Comparison of ENCODE assay signal across 13 cellular contexts in the genomic region with DNA sequence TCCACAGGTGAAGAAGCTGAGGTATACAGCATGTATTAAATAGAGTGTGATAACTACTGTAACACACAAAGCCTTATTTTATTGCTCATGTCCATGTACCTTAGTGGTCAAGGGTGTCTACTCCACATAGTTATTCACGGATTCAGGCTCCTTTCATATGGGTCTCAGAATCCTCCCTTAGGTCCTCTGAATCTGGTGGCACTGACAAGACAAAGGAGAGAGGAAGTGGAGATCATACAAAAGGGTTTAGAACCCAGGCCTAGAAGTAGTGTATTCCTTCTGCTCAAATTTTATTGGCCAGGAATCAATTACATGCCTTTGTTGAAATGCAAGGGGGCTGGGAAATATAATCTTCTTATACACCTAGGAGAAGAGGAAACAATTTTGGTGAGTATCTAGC.
DNase-seq lines count a peak whose midpoint lies in the region; ATAC-seq and TF ChIP-seq lines count a peak whose summit lies in the region.
"Had no signal": no experiment of that assay in that cellular context is flagged by ENCODE, and none has a peak within 500 bp of the region (broad histone marks: within the 10 kb centered on the region; RNA-seq: fewer than 3 reads in every experiment).

No MANE protein-coding gene starts in this region.

- intact Hi-C loops in CD14-positive monocyte (cut with micrococcal nuclease) = loop anchor here in 1 of 2 donors (10.0 kb wide), 1 partner anchor 87 kb away; no protein-coding TSS in a partner anchor

- no peaks in the 10 kb centered on the region for H3K36me3 Mint-ChIP-seq in CD14-positive monocyte
- no peaks in the 10 kb centered on the region for H3K36me3 Mint-ChIP-seq in effector memory CD8-positive, alpha-beta T cell (ENCODE audit: insufficient read depth)
- H3K36me3 Mint-ChIP-seq: activated naive CD8-positive, alpha-beta T cell treated with anti-CD3 and anti-CD28 coated beads, Interleukin-2, amount 10 ng/mL, durations not matched to agents 7 days and 5 days had no signal

- no peaks in the 10 kb centered on the region for H3K27me3 Mint-ChIP-seq in CD14-positive monocyte (ENCODE audit: low read depth in 3 of 3)
- H3K27me3 Mint-ChIP-seq in effector memory CD8-positive, alpha-beta T cell = no peaks in the 10 kb centered on the region
- H3K27me3 Mint-ChIP-seq: activated naive CD8-positive, alpha-beta T cell treated with anti-CD3 and anti-CD28 coated beads, Interleukin-2, amount 10 ng/mL, durations not matched to agents 7 days and 5 days had no signal

- DNase-seq in CD14-positive monocyte (ENCODE audit: low spot score) (no peak), NAMALWA (ENCODE audit: low spot score) (peak; percentile 6), germinal center (ENCODE audit: low spot score) (no peak), NCI-H2196 (lab: John Stamatoyannopoulos, UW; ENCODE audit: unreplicated experiment) (no peak), activated gamma-delta T cell (lab: John Stamatoyannopoulos, UW) (no peak)
- DNase-seq in effector memory CD8-positive, alpha-beta T cell = no peak
- DNase-seq in activated T-cell treated with anti-CD3 and anti-CD28 coated beads, Interleukin-2, amount 50 U/mL, for 1 hour = no peak
- DNase-seq: activated CD4-positive, CD25-positive, alpha-beta regulatory T cell treated with anti-CD3 and anti-CD28 coated beads, Interleukin-2, amount 50 U/mL, for 72 hours; activated naive CD8-positive, alpha-beta T cell treated with anti-CD3 and anti-CD28 coated beads, Interleukin-2, amount 10 ng/mL, durations not matched to agents 7 days and 5 days; mesenchymal stem cell; NCI-H187; NCI-H524 treated with DMSO at 0.1 percent for 48 hours had no signal

- peak; percentile 24 for ATAC-seq in GM18907 (IDR thresholded peaks at IDR 0.05; ENCODE audit: unreplicated experiment)
- no peak for ATAC-seq in effector memory CD8-positive, alpha-beta T cell (replicated peaks)

- H3K4me1 Mint-ChIP-seq in CD14-positive monocyte = peaks cover 34% of the 10 kb centered on the region
- H3K4me1 Mint-ChIP-seq in effector memory CD8-positive, alpha-beta T cell (ENCODE audit: low read depth in 2 of 2) = peaks cover 13 to 17% of the 10 kb centered on the region in 2 donors

- peak overlapping the region; percentile 17 to 93 (median 86) for H3K27ac Mint-ChIP-seq in CD14-positive monocyte
- H3K27ac Mint-ChIP-seq in effector memory CD8-positive, alpha-beta T cell = peak overlapping the region; percentile 83 to 89
- H3K27ac Mint-ChIP-seq: activated naive CD8-positive, alpha-beta T cell treated with anti-CD3 and anti-CD28 coated beads, Interleukin-2, amount 10 ng/mL, durations not matched to agents 7 days and 5 days had no signal

- no peak overlapping the region for H3K4me3 Mint-ChIP-seq in CD14-positive monocyte
- no peak overlapping the region for H3K4me3 Mint-ChIP-seq in effector memory CD8-positive, alpha-beta T cell
- H3K4me3 Mint-ChIP-seq: activated naive CD8-positive, alpha-beta T cell treated with anti-CD3 and anti-CD28 coated beads, Interleukin-2, amount 10 ng/mL, durations not matched to agents 7 days and 5 days had no signal

- no peak for TF ChIP-seq CTCF in CD14-positive monocyte (IDR thresholded peaks at IDR 0.05)

- H3K9me3 Mint-ChIP-seq in CD14-positive monocyte = peaks cover 0 to 5% (median 0%) of the 10 kb centered on the region in 7 donors
- H3K9me3 Mint-ChIP-seq in effector memory CD8-positive, alpha-beta T cell = no peaks in the 10 kb centered on the region
